Comparison of ENCODE assay signal across 8 cellular contexts in genomic region chr1:6889875-6890480, GRCh38.
DNase-seq lines count a peak whose midpoint lies in the region; ATAC-seq and FAIRE-seq lines count a peak whose summit lies in the region.

No MANE protein-coding gene starts in this region.

- peak; percentile 48 for FAIRE-seq in TTC549 (lab: Jason Lieb, UNC)

- DNase-seq in NCI-H748 (lab: John Stamatoyannopoulos, UW; ENCODE audit: unreplicated experiment) (peak; percentile 32), NCI-H748 treated with DMSO at 0.1 percent for 48 hours (lab: John Stamatoyannopoulos, UW) (no peak), MV-4-11 (lab: John Stamatoyannopoulos, UW) (peak; percentile 34), lung microvascular endothelial cell (ENCODE audit: low read depth in 2 of 2) (peak; percentile 76 to 82), stromal cell of bone marrow (ENCODE audit: low read depth) (peak; percentile 63)
- DNase-seq in effector CD4-positive, alpha-beta T cell = peak; percentile 8

- no peak for ATAC-seq in GM18909 (IDR thresholded peaks at IDR 0.05; ENCODE audit: poor library complexity, unreplicated experiment)
